8 cellular contexts compared by ENCODE assay signal in genomic region chr16:69105501-69106361, GRCh38. TPM values are rescaled to one million over a fixed set of nuclear protein-coding genes. Genes with fewer than 3 reads are reported as not detected.
DNase-seq lines count a peak whose midpoint lies in the region; ATAC-seq and TF ChIP-seq lines count a peak whose summit lies in the region.

HAS3 (plus strand) TSS chr16:69105653; CDS start chr16:69109396, 3,743 bp downstream.

- peak; percentile 33 to 60 for TF ChIP-seq CTCF in Caco-2 (IDR thresholded peaks at IDR 0.05; ENCODE audit: insufficient read depth in 1 of 2, low read depth in 1 of 2, low read length in 1 of 2, severe bottlenecking in 1 of 2, unreplicated experiment in 1 of 2)
- peak; percentile 35 to 88 (median 59); a peak in 5 of 6 replicates for TF ChIP-seq CTCF in HCT116 (IDR thresholded peaks at IDR 0.05 in 2 of 3, conservative IDR thresholded peaks at IDR 0.05 in 1 of 3; ENCODE audit: borderline replicate concordance in 1 of 3, insufficient read depth in 1 of 3, low read depth in 2 of 3, low read length in 2 of 3)
- peak; percentile 28 for TF ChIP-seq CTCF in left ventricle myocardium inferior (IDR thresholded peaks at IDR 0.05; ENCODE audit: borderline replicate concordance)
- peak; percentile 52 for TF ChIP-seq CTCF in parathyroid adenoma (IDR thresholded peaks at IDR 0.05)

- peak; percentile 73 to 89 for DNase-seq in Caco-2
- DNase-seq in HCT116 (ENCODE audit: low read depth, low spot score) = peak; percentile 69
- peak; percentile 73 for DNase-seq in NOMO-1 treated with DMSO at 0.1 percent for 48 hours (lab: John Stamatoyannopoulos, UW; ENCODE audit: unreplicated experiment)
- DNase-seq in activated naive CD8-positive, alpha-beta T cell treated with anti-CD3 and anti-CD28 coated beads, Interleukin-2, amount 50 U/mL, for 24 hours = peak; percentile 48
- DNase-seq in left ventricle myocardium inferior = peak; percentile 50
- no peak for DNase-seq in cerebellar nuclear complex (lab: John Stamatoyannopoulos, UW)

- peaks cover 13% of the 10 kb centered on the region; the same call in 1 of the 2 replicates for H4K20me1 ChIP-seq in HCT116 (ENCODE audit: insufficient read depth)

- intact Hi-C loops in Caco-2 (cut with micrococcal nuclease; ENCODE audit: unreplicated experiment) = loop anchor here (1.0 to 10.0 kb wide), 4 partner anchors 110 to 571 kb away; partner anchors contain the start of gene ZFP90
- intact Hi-C loops in HCT116 (cut with micrococcal nuclease) = loop anchor here (1.0 to 5.0 kb wide), 4 partner anchors 111 to 258 kb away; no protein-coding TSS in a partner anchor
- intact Hi-C loops in left ventricle myocardium inferior (cut with micrococcal nuclease) = no loop called here

- H3K9ac ChIP-seq in HCT116 (ENCODE audit: low read length) (peak within 1 kb of the TSS; percentile 91), parathyroid adenoma (no peak within 1 kb of the TSS)

- H3K36me3 Mint-ChIP-seq in Caco-2 (ENCODE audit: insufficient read depth, unreplicated experiment) = peaks cover 9% of the 10 kb centered on the region
- peaks cover 9% of the 10 kb centered on the region for H3K36me3 Mint-ChIP-seq in activated naive CD8-positive, alpha-beta T cell treated with anti-CD3 and anti-CD28 coated beads, Interleukin-2, amount 50 U/mL, for 24 hours (ENCODE audit: low read depth)

- H3K27me3 ChIP-seq in Caco-2 (replicated peaks; ENCODE audit: control insufficient read depth, insufficient read depth, low read length) (no peaks in the 10 kb centered on the region), HCT116 (ENCODE audit: insufficient read depth, low read length) (no peaks in the 10 kb centered on the region), left ventricle myocardium inferior (ENCODE audit: low read depth) (peaks cover 16% of the 10 kb centered on the region), parathyroid adenoma (ENCODE audit: control insufficient read depth, insufficient read depth, low read length) (no peaks in the 10 kb centered on the region)

- no peak within 1 kb of the TSS for H2AFZ ChIP-seq in HCT116 (ENCODE audit: low read depth, low read length, poor library complexity, severe bottlenecking)
- peak within 1 kb of the TSS; percentile 90 for H2AFZ ChIP-seq in parathyroid adenoma

- ATAC-seq in HCT116 (peak; percentile 72), GM21619 (IDR thresholded peaks at IDR 0.05; ENCODE audit: unreplicated experiment) (no peak)
- ATAC-seq in activated naive CD8-positive, alpha-beta T cell treated with anti-CD3 and anti-CD28 coated beads, Interleukin-2, amount 50 U/mL, for 24 hours = peak; percentile 73

- H3K9me3 Mint-ChIP-seq in Caco-2 (ENCODE audit: unreplicated experiment) = no peaks in the 10 kb centered on the region
- H3K9me3 Mint-ChIP-seq in activated naive CD8-positive, alpha-beta T cell treated with anti-CD3 and anti-CD28 coated beads, Interleukin-2, amount 50 U/mL, for 24 hours = no peaks in the 10 kb centered on the region

- POLR2A ChIA-PET in Caco-2 (lab: Charles Lee) (interaction anchor here (0.6 to 1.3 kb wide), 5 partner anchors 34 to 578 kb away, joined by 3 to 9 read pairs (median 3); no protein-coding TSS in a partner anchor), HCT116 (lab: Charles Lee) (interaction anchor here (0.7 to 2.0 kb wide), 13 partner anchors 16 to 823 kb away, joined by 3 to 21 read pairs (median 4); no protein-coding TSS in a partner anchor)

- H3K27ac ChIP-seq in HCT116 (ENCODE audit: low read depth, low read length) = peak within 1 kb of the TSS; percentile 74
- H3K27ac ChIP-seq in left ventricle myocardium inferior (replicated peaks) = peak within 1 kb of the TSS; percentile 11
- H3K27ac ChIP-seq in parathyroid adenoma = peak within 1 kb of the TSS; percentile 26

- H3K4me2 ChIP-seq in HCT116 (ENCODE audit: low read length) (peak within 1 kb of the TSS; percentile 99), parathyroid adenoma (ENCODE audit: low read length) (peak within 1 kb of the TSS; percentile 92)

- H3K9me3 ChIP-seq in Caco-2 (no peaks in the 10 kb centered on the region), HCT116 (ENCODE audit: control insufficient read depth in 1 of 2, insufficient read depth in 1 of 2, low read depth in 1 of 2, low read length in 2 of 2) (no peaks in the 10 kb centered on the region), left ventricle myocardium inferior (replicated peaks) (no peaks in the 10 kb centered on the region), parathyroid adenoma (ENCODE audit: control insufficient read depth, low read length) (no peaks in the 10 kb centered on the region)

- H3K4me1 Mint-ChIP-seq in Caco-2 (ENCODE audit: low read depth, unreplicated experiment) = peaks cover 19% of the 10 kb centered on the region
- H3K4me1 Mint-ChIP-seq in activated naive CD8-positive, alpha-beta T cell treated with anti-CD3 and anti-CD28 coated beads, Interleukin-2, amount 50 U/mL, for 24 hours = peaks cover 14% of the 10 kb centered on the region

- BruUV-seq in Caco-2 (replicated peaks; lab: Mats Ljungman, UMichigan) (no TSS peak), HCT116 (replicated peaks; lab: Mats Ljungman, UMichigan) (TSS peak; percentile 50)

- H3K9me2 ChIP-seq in HCT116 (ENCODE audit: insufficient read depth) = no peaks in the 10 kb centered on the region

- H3K4me3 Mint-ChIP-seq in Caco-2 (ENCODE audit: unreplicated experiment) = peak within 1 kb of the TSS; percentile 92
- H3K4me3 Mint-ChIP-seq in activated naive CD8-positive, alpha-beta T cell treated with anti-CD3 and anti-CD28 coated beads, Interleukin-2, amount 50 U/mL, for 24 hours = peak within 1 kb of the TSS; percentile 72

- no peaks in the 10 kb centered on the region for H3K27me3 Mint-ChIP-seq in Caco-2 (ENCODE audit: insufficient read depth, unreplicated experiment)
- H3K27me3 Mint-ChIP-seq in activated naive CD8-positive, alpha-beta T cell treated with anti-CD3 and anti-CD28 coated beads, Interleukin-2, amount 50 U/mL, for 24 hours = peaks cover 38% of the 10 kb centered on the region

- RAD21 ChIA-PET in HCT116 (lab: Charles Lee; ENCODE audit: low non-redundant PET in 1 of 2, low total read pairs in 2 of 2, uncharacterized antibody in 2 of 2, unreplicated experiment in 2 of 2) = interaction anchor here (0.5 to 1.7 kb wide), 7 partner anchors 13 to 203 kb away, joined by 3 to 5 read pairs (median 4); no protein-coding TSS in a partner anchor

- CTCF ChIA-PET in Caco-2 (lab: Charles Lee) (interaction anchor here (0.5 to 2.1 kb wide), 17 partner anchors 10 to 728 kb away, joined by 3 to 15 read pairs (median 4); no protein-coding TSS in a partner anchor), HCT116 (lab: Charles Lee) (interaction anchor here (0.8 to 2.0 kb wide), 11 partner anchors 19 to 258 kb away, joined by 3 to 14 read pairs (median 4); no protein-coding TSS in a partner anchor)

- TF ChIP-seq RAD21 in HCT116 (IDR thresholded peaks at IDR 0.05; ENCODE audit: low read depth) = peak; percentile 96

- TF ChIP-seq POLR2A in HCT116 (IDR thresholded peaks at IDR 0.05; ENCODE audit: borderline replicate concordance, extremely low read depth, insufficient read depth, insufficient read length) = no peak

- H3K4me3 ChIP-seq in Caco-2 (ENCODE audit: low read depth, low read length) = peak within 1 kb of the TSS; percentile 50
- H3K4me3 ChIP-seq in HCT116 (replicated peaks in 1 of 2; ENCODE audit: low read depth in 1 of 2, low read length in 2 of 2) = peak within 1 kb of the TSS; percentile 81 to 90
- H3K4me3 ChIP-seq in left ventricle myocardium inferior = peak within 1 kb of the TSS; percentile 73
- peak within 1 kb of the TSS; percentile 61 for H3K4me3 ChIP-seq in parathyroid adenoma (ENCODE audit: low read depth, low read length)

- H3K79me2 ChIP-seq in HCT116 (ENCODE audit: insufficient read depth, low read length) (peaks cover 50% of the 10 kb centered on the region), parathyroid adenoma (no peaks in the 10 kb centered on the region)

- no peaks in the 10 kb centered on the region for H3K36me3 ChIP-seq in Caco-2 (ENCODE audit: control insufficient read depth, insufficient read depth, low read length)
- peaks cover 13 to 21% of the 10 kb centered on the region in 2 experiments; a peak in 3 of 4 replicates for H3K36me3 ChIP-seq in HCT116 (ENCODE audit: control insufficient read depth in 1 of 2, insufficient read depth in 2 of 2, low read length in 2 of 2)
- H3K36me3 ChIP-seq in left ventricle myocardium inferior = peaks cover 7% of the 10 kb centered on the region
- no peaks in the 10 kb centered on the region for H3K36me3 ChIP-seq in parathyroid adenoma (ENCODE audit: control insufficient read depth, insufficient read depth, low read length)

- peak within 1 kb of the TSS; percentile 61 for H3K27ac Mint-ChIP-seq in Caco-2 (ENCODE audit: unreplicated experiment)
- no peak within 1 kb of the TSS for H3K27ac Mint-ChIP-seq in activated naive CD8-positive, alpha-beta T cell treated with anti-CD3 and anti-CD28 coated beads, Interleukin-2, amount 50 U/mL, for 24 hours

- H3K4me1 ChIP-seq in Caco-2 = peaks cover 9% of the 10 kb centered on the region
- H3K4me1 ChIP-seq in HCT116 (ENCODE audit: control insufficient read depth in 1 of 2, insufficient read depth in 2 of 2, low read length in 2 of 2) = peaks cover 24 to 66% of the 10 kb centered on the region in 2 experiments
- peaks cover 32% of the 10 kb centered on the region for H3K4me1 ChIP-seq in left ventricle myocardium inferior
- peaks cover 5% of the 10 kb centered on the region for H3K4me1 ChIP-seq in parathyroid adenoma

TF ChIP-seq in HCT116, 20 proteins besides CTCF, POLR2A, EP300 and RAD21:
- peak; percentile 93 for TF ChIP-seq POLR2AphosphoS5 (IDR thresholded peaks at IDR 0.05; ENCODE audit: low read depth, low read length)
- TF ChIP-seq ZFX (IDR thresholded peaks at IDR 0.05) = peak; percentile 49; the same call in 1 of the 2 replicates
- peak; percentile 21 for TF ChIP-seq SIN3A (IDR thresholded peaks at IDR 0.05; ENCODE audit: low read depth)
- TF ChIP-seq ZNF274 (IDR thresholded peaks at IDR 0.05; ENCODE audit: low read depth, low read length) = no peak
- peak; percentile 35 for TF ChIP-seq YY1 (IDR thresholded peaks at IDR 0.05; ENCODE audit: extremely low read depth, insufficient replicate concordance, low read depth, low read length)
- TF ChIP-seq MAX (IDR thresholded peaks at IDR 0.05) = peak; percentile 45

RNA-seq across cellular contexts. Expression of gene HAS3, which starts in this region (rescaled TPM):
- total RNA-seq in Caco-2 (2022) (8.3 TPM in 2 replicates), HCT116 (2021; ENCODE audit: unreplicated experiment) (140 TPM), left ventricle myocardium inferior (0.27 TPM)
- polyA plus RNA-seq in HCT116 (2012) = 56.6 and 57.5 TPM in 2 replicates

Comparison
In these comparisons a context has a peak if more than half of its experiments do, and no peak if none do; other contexts are left out.
1. RNA of gene HAS3 (total RNA-seq): 140 TPM in HCT116 (single experiment); 8.3 TPM in Caco-2 and 0.27 TPM in left ventricle myocardium inferior (single experiment); every median in the first group is over 10 times any median in the second.
2. Peak in DNase-seq, H3K4me3 ChIP-seq and H3K27ac ChIP-seq in left ventricle myocardium inferior; RNA of the gene not detected or under 1 TPM.
3. DNase-seq: peak in Caco-2 (2 of 2), HCT116 (single experiment), NOMO-1 treated with DMSO at 0.1 percent for 48 hours (single experiment) and activated naive CD8-positive, alpha-beta T cell treated with anti-CD3 and anti-CD28 coated beads, Interleukin-2, amount 50 U/mL, for 24 hours (single experiment); none in cerebellar nuclear complex (0 of 2).
4. H3K27ac ChIP-seq: peak in every context shown above with its lines; median percentile 74 in HCT116; 26 in parathyroid adenoma; 11 in left ventricle myocardium inferior.
5. Peak in every context shown above with its lines, with median percentiles within 50 percentile points of each other: H3K4me3 ChIP-seq and CTCF ChIP-seq.